13 cellular contexts compared by ENCODE assay signal in the genomic region with DNA sequence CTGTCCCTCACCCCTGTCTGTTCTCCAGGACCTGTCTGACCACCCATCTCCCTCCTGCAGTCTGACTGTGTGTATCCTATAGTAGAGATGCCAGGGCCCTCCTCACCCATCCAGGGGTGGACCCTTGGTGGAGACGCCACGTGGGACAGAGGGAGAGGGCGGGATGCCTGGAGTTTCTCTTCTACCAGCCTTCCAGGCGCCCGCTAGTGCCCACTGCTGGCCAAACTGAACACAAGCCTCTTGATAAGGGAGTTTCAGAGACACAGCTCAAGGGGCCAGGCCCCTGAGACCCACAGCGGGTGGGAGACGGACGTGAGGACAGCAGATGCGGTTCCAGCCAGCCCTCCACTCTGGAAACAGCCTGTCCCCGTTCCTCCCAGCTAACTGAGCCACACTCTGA.
DNase-seq lines count a peak whose midpoint lies in the region; ATAC-seq and TF ChIP-seq lines count a peak whose summit lies in the region.
"Had no signal": no experiment of that assay in that cellular context is flagged by ENCODE, and none has a peak within 500 bp of the region (broad histone marks: within the 10 kb centered on the region; RNA-seq: fewer than 3 reads in every experiment).

No MANE protein-coding gene starts in this region.

- CTCF ChIA-PET in HCT116 (lab: Charles Lee), result interaction anchor here (1.0 to 1.1 kb wide), 3 partner anchors 11 to 357 kb away, joined by 3 to 5 read pairs (median 3); no protein-coding TSS in a partner anchor

- H3K4me3 ChIP-seq in BE2C (ENCODE audit: low read depth, low read length) (no peak overlapping the region), HCT116 (replicated peaks in 1 of 2; ENCODE audit: low read depth in 1 of 2, low read length in 2 of 2) (no peak overlapping the region), psoas muscle (no peak overlapping the region)
- H3K4me3 ChIP-seq: tibial artery had no signal

- no peak overlapping the region for H2AFZ ChIP-seq in HCT116 (ENCODE audit: low read depth, low read length, poor library complexity, severe bottlenecking)

- no peaks in the 10 kb centered on the region for H3K27me3 ChIP-seq in BE2C
- no peaks in the 10 kb centered on the region for H3K27me3 ChIP-seq in HCT116 (ENCODE audit: insufficient read depth, low read length)
- no peaks in the 10 kb centered on the region for H3K27me3 ChIP-seq in psoas muscle (ENCODE audit: insufficient read depth in 3 of 3, low read length in 2 of 3)
- H3K27me3 ChIP-seq: tibial artery had no signal

- TF ChIP-seq CTCF in BE2C (IDR thresholded peaks at IDR 0.05; ENCODE audit: low read depth, low read length), result peak; percentile 58
- TF ChIP-seq CTCF in HCT116 (IDR thresholded peaks at IDR 0.05 in 2 of 3, conservative IDR thresholded peaks at IDR 0.05 in 1 of 3; ENCODE audit: borderline replicate concordance in 1 of 3, insufficient read depth in 1 of 3, low read depth in 2 of 3, low read length in 2 of 3), result peak; percentile 25 to 62 (median 59); a peak in 5 of 6 replicates
- no peak for TF ChIP-seq CTCF in psoas muscle (IDR thresholded peaks at IDR 0.05)

- RAD21 ChIA-PET in HCT116 (lab: Charles Lee; ENCODE audit: low non-redundant PET in 1 of 2, low total read pairs in 2 of 2, uncharacterized antibody in 2 of 2, unreplicated experiment in 2 of 2), result no interaction called here

- POLR2A ChIA-PET in HCT116 (lab: Charles Lee), result no interaction called here

- no peaks in the 10 kb centered on the region for H3K79me2 ChIP-seq in HCT116 (ENCODE audit: insufficient read depth, low read length)

- intact Hi-C loops in HCT116 (cut with micrococcal nuclease) (no loop called here), psoas muscle (cut with DNase I) (no loop called here)

- no peaks in the 10 kb centered on the region for H3K9me2 ChIP-seq in HCT116 (ENCODE audit: insufficient read depth)

- no peak for TF ChIP-seq POLR2A in HCT116 (IDR thresholded peaks at IDR 0.05; ENCODE audit: borderline replicate concordance, extremely low read depth, insufficient read depth, insufficient read length)

- peak; percentile 46 for DNase-seq in BE2C
- DNase-seq in HCT116 (ENCODE audit: low read depth, low spot score), result no peak
- DNase-seq in amniotic epithelial cell (ENCODE audit: low read depth), result peak; percentile 5
- DNase-seq in islet precursor cell, result peak; percentile 81
- no peak for DNase-seq in activated gamma-delta T cell (lab: John Stamatoyannopoulos, UW)
- no peak for DNase-seq in psoas muscle
- DNase-seq: central memory CD4-positive, alpha-beta T cell; stimulated activated CD4-positive, alpha-beta T cell treated with anti-CD3 and anti-CD28 coated beads, Interleukin-2, amount 100 ng/mL, for 48 hours; SW 1271; tibial artery had no signal

- no peaks in the 10 kb centered on the region for H4K20me1 ChIP-seq in HCT116 (ENCODE audit: insufficient read depth)

- H3K27ac ChIP-seq in HCT116 (ENCODE audit: low read depth, low read length), result no peak overlapping the region
- H3K27ac ChIP-seq in psoas muscle, result no peak overlapping the region
- H3K27ac ChIP-seq: tibial artery had no signal

- H3K9me3 ChIP-seq in BE2C (no peaks in the 10 kb centered on the region), HCT116 (ENCODE audit: control insufficient read depth in 1 of 2, insufficient read depth in 1 of 2, low read depth in 1 of 2, low read length in 2 of 2) (no peaks in the 10 kb centered on the region), psoas muscle (no peaks in the 10 kb centered on the region)
- H3K9me3 ChIP-seq: tibial artery had no signal

- ATAC-seq in HCT116 (peak; percentile 76), HG02642 (IDR thresholded peaks at IDR 0.05; ENCODE audit: poor library complexity, unreplicated experiment) (no peak), psoas muscle (no peak), HG03108 (IDR thresholded peaks at IDR 0.05; ENCODE audit: unreplicated experiment) (no peak)
- ATAC-seq: natural killer cell treated with Interleukin-12 subunit alpha and Interleukin-12 subunit beta and Interleukin-15 and Interleukin-18, amount 100 ng/mL, for 72 hours had no signal

- H3K9ac ChIP-seq in HCT116 (ENCODE audit: low read length), result no peak overlapping the region

- H3K4me1 ChIP-seq in BE2C (no peaks in the 10 kb centered on the region; the same call in 1 of the 2 replicates), HCT116 (ENCODE audit: control insufficient read depth in 1 of 2, insufficient read depth in 2 of 2, low read length in 2 of 2) (no peaks in the 10 kb centered on the region), psoas muscle (no peaks in the 10 kb centered on the region)
- H3K4me1 ChIP-seq: tibial artery had no signal

- H3K4me2 ChIP-seq in HCT116 (ENCODE audit: low read length), result no peak overlapping the region

- H3K36me3 ChIP-seq in BE2C (0 out of 2 replicates have a peak, but pooled peaks cover 3% of the 10 kb centered on the region), HCT116 (ENCODE audit: control insufficient read depth in 1 of 2, insufficient read depth in 2 of 2, low read length in 2 of 2) (no peaks in the 10 kb centered on the region), psoas muscle (ENCODE audit: insufficient read depth in 1 of 2, low read depth in 1 of 2) (peaks cover 0 to 17% of the 10 kb centered on the region in 2 donors)

- TF ChIP-seq RAD21 in HCT116 (IDR thresholded peaks at IDR 0.05; ENCODE audit: low read depth), result peak; percentile 31

- BruUV-seq in HCT116 (replicated peaks; lab: Mats Ljungman, UMichigan), result no TSS peak

- 84 to 91% (median 91%) methylated on average over 10 of the region's 10 CpGs for WGBS in psoas muscle, 3 donors

TF ChIP-seq in HCT116, 20 proteins besides CTCF, POLR2A, EP300 and RAD21:
- TF ChIP-seq SRF (IDR thresholded peaks at IDR 0.05; ENCODE audit: low read depth) (no peak), CEBPB (IDR thresholded peaks at IDR 0.05; ENCODE audit: low read depth) (no peak), FOSL1 (IDR thresholded peaks at IDR 0.05; ENCODE audit: low read depth) (no peak), SIN3A (IDR thresholded peaks at IDR 0.05; ENCODE audit: low read depth) (no peak), JUND (IDR thresholded peaks at IDR 0.05) (no peak), ELF1 (IDR thresholded peaks at IDR 0.05; ENCODE audit: borderline replicate concordance, low read depth) (no peak), REST (IDR thresholded peaks at IDR 0.05; ENCODE audit: low read depth) (no peak), EGR1 (IDR thresholded peaks at IDR 0.05; ENCODE audit: low read depth) (no peak), ZNF274 (IDR thresholded peaks at IDR 0.05; ENCODE audit: low read depth, low read length) (no peak), SP1 (IDR thresholded peaks at IDR 0.05; ENCODE audit: low read depth) (no peak)
- TF ChIP-seq, protein P1, sequence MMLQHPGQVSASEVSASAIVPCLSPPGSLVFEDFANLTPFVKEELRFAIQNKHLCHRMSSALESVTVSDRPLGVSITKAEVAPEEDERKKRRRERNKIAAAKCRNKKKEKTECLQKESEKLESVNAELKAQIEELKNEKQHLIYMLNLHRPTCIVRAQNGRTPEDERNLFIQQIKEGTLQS (IDR thresholded peaks at IDR 0.05), result no peak

Comparison
In these comparisons a context has a peak if more than half of its experiments do, and no peak if none do; other contexts are left out.
1. DNase-seq: peak in BE2C (single experiment), amniotic epithelial cell (single experiment) and islet precursor cell (single experiment); none in HCT116 (single experiment), activated gamma-delta T cell (single experiment) and psoas muscle (0 of 2).